18 cellular contexts compared by ENCODE assay signal in the genomic region with DNA sequence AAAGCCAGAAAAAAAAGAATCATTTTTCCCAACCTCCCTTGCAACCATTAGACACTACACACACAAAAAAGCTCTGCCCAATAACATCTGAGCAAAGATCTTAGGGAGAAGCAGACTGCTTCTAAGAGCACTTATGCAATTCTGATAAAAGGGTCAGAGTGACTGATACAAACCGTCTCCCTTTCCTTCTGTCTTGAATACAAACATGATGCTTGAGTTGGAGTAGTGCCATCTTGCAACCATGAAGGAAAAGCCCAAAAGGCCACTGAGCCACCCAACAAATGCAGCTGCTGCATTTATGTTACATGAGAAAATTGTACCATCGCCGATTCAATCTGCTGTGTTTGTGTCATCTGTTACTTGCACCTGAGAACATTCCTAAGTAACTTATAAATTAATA.
"Had no signal": no experiment of that assay in that cellular context is flagged by ENCODE, and none has a peak within 500 bp of the region (broad histone marks: within the 10 kb centered on the region; RNA-seq: fewer than 3 reads in every experiment).

No MANE protein-coding gene starts in this region.

- H3K27me3 ChIP-seq: breast epithelium, esophagus squamous epithelium, right atrium auricular region, suprapubic skin, transverse colon, vagina had no signal

- DNase-seq: activated CD4-positive, alpha-beta T cell treated with anti-CD3 and anti-CD28 coated beads, Interleukin-2, amount 10 ng/mL, durations not matched to agents 24 days and 14 days; activated CD8-positive, alpha-beta memory T cell treated with anti-CD3 and anti-CD28 coated beads, Interleukin-2, amount 50 U/mL, for 48 hours; activated CD8-positive, alpha-beta T cell treated with anti-CD3 and anti-CD28 coated beads, Interleukin-2, amount 10 ng/mL, durations not matched to agents 7 days and 5 days; activated gamma-delta T cell; activated T-cell treated with anti-CD3 and anti-CD28 coated beads, Interleukin-2, amount 50 U/mL, for 72 hours; effector CD8-positive, alpha-beta T cell; esophagus squamous epithelium; immature natural killer cell; kidney glomerular epithelial cell; left ventricle myocardium inferior; mammary epithelial cell; transverse colon had no signal

- ATAC-seq: activated CD8-positive, alpha-beta T cell treated with anti-CD3 and anti-CD28 coated beads, Interleukin-2, amount 10 ng/mL, durations not matched to agents 7 days and 5 days; activated T-cell treated with anti-CD3 and anti-CD28 coated beads, Interleukin-2, amount 50 U/mL, for 72 hours had no signal

- H3K27ac ChIP-seq: breast epithelium, coronary artery, esophagus squamous epithelium, left ventricle myocardium inferior, prostate gland, right atrium auricular region, suprapubic skin, transverse colon, vagina had no signal

- H3K4me3 ChIP-seq: breast epithelium, coronary artery, esophagus squamous epithelium, left ventricle myocardium inferior, prostate gland, right atrium auricular region, suprapubic skin, transverse colon, vagina had no signal
